Comparison of ENCODE assay signal across 19 cellular contexts in the genomic region with DNA sequence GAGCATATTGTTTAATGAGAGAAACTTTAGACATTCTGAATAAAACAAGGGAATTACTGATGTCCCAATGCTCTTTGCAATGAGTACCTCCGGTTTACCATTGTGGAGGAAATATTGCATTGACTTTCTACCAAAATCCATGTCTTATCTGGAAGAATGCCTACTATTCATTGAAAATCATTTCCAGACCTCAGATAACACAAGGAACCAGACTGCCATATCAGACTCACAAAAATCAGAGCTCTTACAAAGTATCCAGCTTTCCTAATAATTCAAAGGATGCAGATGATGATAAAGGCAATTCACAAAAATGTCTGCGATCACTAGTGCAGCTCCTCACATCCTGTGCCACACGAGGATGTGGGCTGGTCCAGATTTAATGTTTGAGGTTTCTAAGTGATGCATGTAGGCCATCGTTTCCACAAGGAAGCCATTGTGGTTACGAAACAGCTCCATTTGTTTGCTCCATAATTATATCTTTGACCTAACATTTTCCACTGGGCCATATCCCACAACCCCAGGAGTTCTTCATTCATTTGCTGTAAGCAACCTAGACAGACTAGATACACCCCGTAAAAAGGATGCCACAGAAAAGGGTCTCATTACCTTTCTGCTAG.
"Had no signal": no experiment of that assay in that cellular context is flagged by ENCODE, and none has a peak within 500 bp of the region (broad histone marks: within the 10 kb centered on the region; RNA-seq: fewer than 3 reads in every experiment).

No MANE protein-coding gene starts in this region.

- ATAC-seq: activated CD4-positive, CD25-positive, alpha-beta regulatory T cell treated with anti-CD3 and anti-CD28 coated beads, Interleukin-2, amount 50 U/mL, for 24 hours; activated T-cell treated with anti-CD3 and anti-CD28 coated beads, Interleukin-2, amount 50 U/mL, for 72 hours; gastroesophageal sphincter; left ventricle myocardium superior; natural killer cell treated with Interleukin-12 subunit alpha and Interleukin-12 subunit beta and Interleukin-15 and Interleukin-18, amount 100 ng/mL, for 72 hours had no signal

- DNase-seq: activated CD4-positive, alpha-beta memory T cell treated with anti-CD3 and anti-CD28 coated beads, Interleukin-2, amount 10 ng/mL, durations not matched to agents 7 days and 5 days; activated CD4-positive, alpha-beta T cell treated with anti-CD3 and anti-CD28 coated beads, Interleukin-2, amount 10 ng/mL, durations not matched to agents 24 days and 14 days; activated effector memory CD4-positive, alpha-beta T cell treated with Interleukin-2 at 50 U/mL for 16 hours; activated naive CD4-positive, alpha-beta T cell treated with anti-CD3 and anti-CD28 coated beads for 36 hours; activated naive CD8-positive, alpha-beta T cell treated with anti-CD3 and anti-CD28 coated beads, Interleukin-2, amount 10 ng/mL, durations not matched to agents 7 days and 5 days; activated T-cell treated with anti-CD3 and anti-CD28 coated beads, Interleukin-2, amount 50 U/mL, for 72 hours; amniotic stem cell; colonic mucosa; head of caudate nucleus; hypothalamus; left ventricle myocardium superior; mammary epithelial cell; ovary; stimulated activated CD4-positive, alpha-beta T cell treated with anti-CD3 and anti-CD28 coated beads, Interleukin-4, amount 100 ng/mL, for 24 hours; stimulated activated naive CD4-positive, alpha-beta T cell treated with Interleukin-2 at 50 U/mL for 16 hours; upper lobe of left lung had no signal
